ENCODE assay signal across 8 cellular contexts in genomic region chr18:59070181-59070912, GRCh38.
A peak's percentile ranks its signal among the peaks of the same experiment; 100 is the strongest.
DNase-seq lines count a peak whose midpoint lies in the region; ATAC-seq, FAIRE-seq and TF ChIP-seq lines count a peak whose summit lies in the region.

No MANE protein-coding gene starts in this region.

- H3K4me3 ChIP-seq in cardiac fibroblast (replicated peaks in 1 of 2; ENCODE audit: low read depth in 2 of 2, low read length in 2 of 2) (no peak overlapping the region), kidney (ENCODE audit: low read length in 2 of 2) (no peak overlapping the region)

- no peaks in the 10 kb centered on the region for H3K36me3 ChIP-seq in kidney (ENCODE audit: control insufficient read depth in 1 of 2, insufficient read depth in 2 of 2, low read length in 2 of 2)

- H3K9me3 ChIP-seq in kidney (ENCODE audit: control insufficient read depth in 1 of 2, low read length in 2 of 2) = no peaks in the 10 kb centered on the region

- CTCF ChIA-PET in activated B cell treated with CpG ODN at 0.5 μM for 24 hours (lab: Charles Lee) = interaction anchor here (0.6 to 7.4 kb wide), 19 partner anchors 10 to 856 kb away, joined by 3 to 125 read pairs (median 4); no protein-coding TSS in a partner anchor

- intact Hi-C loops in activated B cell treated with CpG ODN at 0.5 μM for 24 hours (cut with micrococcal nuclease) (loop anchor here (1.0 to 2.0 kb wide), 4 partner anchors 13 to 542 kb away; no protein-coding TSS in a partner anchor), kidney (cut with DNase I) (loop anchor here (5.0 kb wide), 1 partner anchor 288 kb away; no protein-coding TSS in a partner anchor)

- no peaks in the 10 kb centered on the region for H3K27me3 Mint-ChIP-seq in activated B cell treated with CpG ODN at 0.5 μM for 24 hours

- H3K27ac Mint-ChIP-seq in activated B cell treated with CpG ODN at 0.5 μM for 24 hours = peak overlapping the region; percentile 54

- peaks cover 25% of the 10 kb centered on the region for H3K4me1 Mint-ChIP-seq in activated B cell treated with CpG ODN at 0.5 μM for 24 hours

- TF ChIP-seq CTCF in activated B cell treated with CpG ODN at 0.5 μM for 24 hours (IDR thresholded peaks at IDR 0.05) (peak; percentile 39), cardiac fibroblast (IDR thresholded peaks at IDR 0.05; ENCODE audit: low read depth, low read length) (peak; percentile 90), kidney (IDR thresholded peaks at IDR 0.05; ENCODE audit: borderline replicate concordance, extremely low read depth, insufficient read depth) (peak; percentile 89)

- DNase-seq in NCI-H2171 (lab: John Stamatoyannopoulos, UW) (peak; percentile 83), activated B cell treated with CpG ODN at 0.5 μM for 24 hours (peak; percentile 68), cardiac fibroblast (ENCODE audit: low read depth in 2 of 2) (peak; percentile 83 to 86), kidney (peak; percentile 90), mesenteric fat pad (ENCODE audit: low spot score) (no peak)
- DNase-seq in stimulated activated CD4-positive, alpha-beta T cell treated with anti-CD3 and anti-CD28 coated beads, Interleukin-1b, Interleukin-23, amount 100 ng/mL, for 48 hours = peak; percentile 84

- no peak overlapping the region for H3K4me3 Mint-ChIP-seq in activated B cell treated with CpG ODN at 0.5 μM for 24 hours

- no peaks in the 10 kb centered on the region for H3K9me3 Mint-ChIP-seq in activated B cell treated with CpG ODN at 0.5 μM for 24 hours

- H3K27ac ChIP-seq in kidney (ENCODE audit: low read depth in 2 of 2, low read length in 2 of 2) = no peak overlapping the region

- H3K36me3 Mint-ChIP-seq in activated B cell treated with CpG ODN at 0.5 μM for 24 hours (ENCODE audit: low read depth) = no peaks in the 10 kb centered on the region

- no peak overlapping the region for H3K9ac ChIP-seq in kidney (ENCODE audit: low read length in 2 of 2)

- FAIRE-seq in kidney (lab: Jason Lieb, UNC) = no peak

- POLR2A ChIA-PET in activated B cell treated with CpG ODN at 0.5 μM for 24 hours (lab: Charles Lee) = interaction anchor here (0.7 to 1.2 kb wide), 2 partner anchors 300 to 302 kb away, joined by 3 read pairs; no protein-coding TSS in a partner anchor

- ATAC-seq in GM18498 (IDR thresholded peaks at IDR 0.05; ENCODE audit: unreplicated experiment) = peak; percentile 72
- peak; percentile 69 for ATAC-seq in HG02885 (IDR thresholded peaks at IDR 0.05; ENCODE audit: poor library complexity, unreplicated experiment)
- ATAC-seq in activated B cell treated with CpG ODN at 0.5 μM for 24 hours (ENCODE audit: low read depth) = peak; percentile 85

- peaks cover 0 to 3% of the 10 kb centered on the region in 2 donors for H3K4me1 ChIP-seq in kidney (ENCODE audit: control insufficient read depth in 1 of 2, insufficient read depth in 1 of 2, low read depth in 1 of 2, low read length in 2 of 2)

Comparison
In these comparisons a context has a peak if more than half of its experiments do, and no peak if none do; other contexts are left out.
1. CTCF ChIP-seq: peak in every context shown above with its lines; median percentile 90 in cardiac fibroblast; 89 in kidney; 39 in activated B cell treated with CpG ODN at 0.5 μM for 24 hours.